13 cellular contexts compared by ENCODE assay signal in genomic region chr7:6556196-6556595, GRCh38. TPM values are rescaled to one million over a fixed set of nuclear protein-coding genes. Genes with fewer than 3 reads are reported as not detected.
A peak's percentile ranks its signal among the peaks of the same experiment; 100 is the strongest.
DNase-seq lines count a peak whose midpoint lies in the region; ATAC-seq and TF ChIP-seq lines count a peak whose summit lies in the region.
"Had no signal": no experiment of that assay in that cellular context is flagged by ENCODE, and none has a peak within 500 bp of the region (broad histone marks: within the 10 kb centered on the region; RNA-seq: fewer than 3 reads in every experiment).

No MANE protein-coding gene starts in this region.

- in situ Hi-C loops in transverse colon (cut with MboI; ENCODE audit: low pct_ligation_motif_present in 1 of 4, low pct_unique_long_range_greater_than_20kb in 1 of 4, low sequenced_read_pairs in 3 of 4), result no loop called here

- H3K27ac Mint-ChIP-seq in endodermal cell, result no peak overlapping the region
- H3K27ac Mint-ChIP-seq in stimulated activated memory B cell treated with anti-CD40 and anti-IgM and Interleukin-4, amounts not matched to agents 10 μg/mL and 1 μg/mL and 100 μg/mL, for 72 hours, result no peak overlapping the region

- no peaks in the 10 kb centered on the region for H3K27me3 ChIP-seq in endodermal cell (ENCODE audit: control insufficient read depth, insufficient read depth, low read length, poor library complexity, severe bottlenecking)
- no peaks in the 10 kb centered on the region for H3K27me3 ChIP-seq in transverse colon
- H3K27me3 ChIP-seq: ovary, uterus had no signal

- H3K9ac ChIP-seq in endodermal cell (ENCODE audit: extremely low read depth, low read length, poor library complexity, severe bottlenecking), result no peak overlapping the region

- 80 to 89% methylated on average over 4 to 6 of the region's 6 CpGs for WGBS in endodermal cell (ENCODE audit: insufficient coverage in 1 of 2, insufficient read length in 1 of 2), 2 experiments
- 56% methylated on average over 6 of the region's 6 CpGs; no CpG with 5 or more reads in 1 of the 2 donors for WGBS in transverse colon (ENCODE audit: low coverage in 1 of 2), 2 donors

- H3K4me1 ChIP-seq in endodermal cell (ENCODE audit: control insufficient read depth, insufficient read depth, low read length) (no peaks in the 10 kb centered on the region), transverse colon (no peaks in the 10 kb centered on the region)
- H3K4me1 ChIP-seq: uterus had no signal

- no peak for TF ChIP-seq POLR2A in transverse colon (IDR thresholded peaks at IDR 0.05)

- H3K9me3 Mint-ChIP-seq in endodermal cell, result no peaks in the 10 kb centered on the region
- no peaks in the 10 kb centered on the region for H3K9me3 Mint-ChIP-seq in stimulated activated memory B cell treated with anti-CD40 and anti-IgM and Interleukin-4, amounts not matched to agents 10 μg/mL and 1 μg/mL and 100 μg/mL, for 72 hours

- peak; percentile 7 for DNase-seq in NCI-H82 (lab: John Stamatoyannopoulos, UW)
- no peak for DNase-seq in NCI-H82 treated with DMSO at 0.1 percent for 48 hours (lab: John Stamatoyannopoulos, UW; ENCODE audit: unreplicated experiment)
- no peak for DNase-seq in LNCaP clone FGC (ENCODE audit: low read depth)
- DNase-seq in endodermal cell, result peak; percentile 89
- peak; percentile 17 for DNase-seq in transverse colon
- DNase-seq in NCI-H446 treated with DMSO at 0.1 percent for 48 hours (lab: John Stamatoyannopoulos, UW), result no peak
- DNase-seq: mesenchymal stem cell; NK-92 treated with Interleukin-12 subunit alpha and Interleukin-12 subunit beta, amount 100 ng/mL, for 24 hours; ovary; uterus had no signal

- intact Hi-C loops in transverse colon (cut with DNase I; ENCODE audit: low total_unique reads), result no loop called here

- peaks cover 8% of the 10 kb centered on the region for H3K4me1 Mint-ChIP-seq in endodermal cell
- peaks cover 6% of the 10 kb centered on the region for H3K4me1 Mint-ChIP-seq in stimulated activated memory B cell treated with anti-CD40 and anti-IgM and Interleukin-4, amounts not matched to agents 10 μg/mL and 1 μg/mL and 100 μg/mL, for 72 hours

- ATAC-seq in stimulated activated memory B cell treated with anti-CD40 and anti-IgM and Interleukin-4, amounts not matched to agents 10 μg/mL and 1 μg/mL and 100 μg/mL, for 72 hours, result no peak
- ATAC-seq in GM19035 (IDR thresholded peaks at IDR 0.05; ENCODE audit: unreplicated experiment), result no peak

- H3K36me3 Mint-ChIP-seq in endodermal cell (ENCODE audit: low read depth), result no peaks in the 10 kb centered on the region
- no peaks in the 10 kb centered on the region for H3K36me3 Mint-ChIP-seq in stimulated activated memory B cell treated with anti-CD40 and anti-IgM and Interleukin-4, amounts not matched to agents 10 μg/mL and 1 μg/mL and 100 μg/mL, for 72 hours

- H3K4me3 ChIP-seq in LNCaP clone FGC (ENCODE audit: low read depth, low read length), result no peak overlapping the region
- H3K4me3 ChIP-seq in endodermal cell (ENCODE audit: low read length), result no peak overlapping the region
- H3K4me3 ChIP-seq in transverse colon, result no peak overlapping the region
- H3K4me3 ChIP-seq: ovary, uterus had no signal

- H3K27ac ChIP-seq in endodermal cell (ENCODE audit: low read depth, low read length) (no peak overlapping the region), transverse colon (no peak overlapping the region)
- H3K27ac ChIP-seq: HL-60, ovary, uterus had no signal

- H3K9me3 ChIP-seq in endodermal cell (ENCODE audit: control insufficient read depth, low read length), result no peaks in the 10 kb centered on the region
- no peaks in the 10 kb centered on the region for H3K9me3 ChIP-seq in transverse colon
- H3K9me3 ChIP-seq: ovary, uterus had no signal

- H3K4me3 Mint-ChIP-seq in endodermal cell, result no peak overlapping the region
- H3K4me3 Mint-ChIP-seq in stimulated activated memory B cell treated with anti-CD40 and anti-IgM and Interleukin-4, amounts not matched to agents 10 μg/mL and 1 μg/mL and 100 μg/mL, for 72 hours, result no peak overlapping the region

- no peaks in the 10 kb centered on the region for H3K36me3 ChIP-seq in endodermal cell (ENCODE audit: control insufficient read depth, insufficient read depth, low read length)
- H3K36me3 ChIP-seq in transverse colon, result no peaks in the 10 kb centered on the region
- H3K36me3 ChIP-seq: ovary, uterus had no signal

- no peak for TF ChIP-seq EP300 in transverse colon (IDR thresholded peaks at IDR 0.05; ENCODE audit: low read depth)

- H3K27me3 Mint-ChIP-seq in endodermal cell (ENCODE audit: insufficient read depth), result no peaks in the 10 kb centered on the region
- peaks cover 11% of the 10 kb centered on the region for H3K27me3 Mint-ChIP-seq in stimulated activated memory B cell treated with anti-CD40 and anti-IgM and Interleukin-4, amounts not matched to agents 10 μg/mL and 1 μg/mL and 100 μg/mL, for 72 hours

- peak; percentile 39 for TF ChIP-seq CTCF in LNCaP clone FGC (IDR thresholded peaks at IDR 0.05; ENCODE audit: control insufficient read depth, extremely low read depth, insufficient read depth)
- peak; percentile 78 for TF ChIP-seq CTCF in endodermal cell (conservative IDR thresholded peaks at IDR 0.05)
- peak in 3 of 5 experiments; percentile 13 to 23 (median 16) for TF ChIP-seq CTCF in transverse colon (IDR thresholded peaks at IDR 0.05)

RNA-seq across cellular contexts. Expression of gene GRID2IP, which starts 4.9 kb away (rescaled TPM):
- total RNA-seq in endodermal cell (1 to 10 TPM; 2.4 to 4.9 TPM), transverse colon (1 to 10 TPM in 1 of 4 donors, under 1 TPM in 3; 0.20 to 1.1 (median 0.66) TPM)
- polyA plus RNA-seq in endodermal cell (2013, experiment 1 of 2), result 0.46 TPM
- 0.58 TPM for polyA plus RNA-seq in endodermal cell (2013, experiment 2 of 2)

RNA-seq across cellular contexts. Expression of gene ZDHHC4, which starts 21.1 kb away (rescaled TPM):
- total RNA-seq in endodermal cell (10 to 100 TPM; 79.1 to 85.6 TPM), transverse colon (10 to 100 TPM in 3 of 4 donors, 1 to 10 TPM in 1; 6.4 to 53.8 (median 26.1) TPM)
- polyA plus RNA-seq in endodermal cell (2013, experiment 1 of 2), result 62.8 TPM
- 47.9 TPM for polyA plus RNA-seq in endodermal cell (2013, experiment 2 of 2)

RNA-seq across cellular contexts. Expression of gene INTS15, which starts 33.6 kb away (rescaled TPM):
- total RNA-seq in endodermal cell, result 10 to 100 TPM; 34.4 to 38.0 TPM
- polyA plus RNA-seq in endodermal cell (2013, experiment 1 of 2), result 36.7 TPM
- 29.4 TPM for polyA plus RNA-seq in endodermal cell (2013, experiment 2 of 2)
- total RNA-seq in transverse colon, result 10 to 100 TPM; 21.8 to 56.5 (median 32.6) TPM

RNA-seq across cellular contexts. Expression of gene ZNF853, which starts 59.2 kb away (rescaled TPM):
- total RNA-seq in endodermal cell (10 to 100 TPM; 14.2 to 17.2 TPM), transverse colon (10 to 100 TPM in 1 of 4 donors, 1 to 10 TPM in 3; 2.9 to 18.7 (median 7.3) TPM)
- 11.1 TPM for polyA plus RNA-seq in endodermal cell (2013, experiment 1 of 2)
- polyA plus RNA-seq in endodermal cell (2013, experiment 2 of 2), result 10.6 TPM

Comparison
In these comparisons a context has a peak if more than half of its experiments do, and no peak if none do; other contexts are left out.
1. DNase-seq: peak in NCI-H82 (single experiment), endodermal cell (single experiment) and transverse colon (single experiment); none in NCI-H82 treated with DMSO at 0.1 percent for 48 hours (single experiment), LNCaP clone FGC (single experiment) and NCI-H446 treated with DMSO at 0.1 percent for 48 hours (single experiment).
2. CTCF ChIP-seq: peak in every context shown above with its lines; median percentile 78 in endodermal cell; 39 in LNCaP clone FGC; 16 in transverse colon.